ENCODE assay signal across 23 cellular contexts in the genomic region with DNA sequence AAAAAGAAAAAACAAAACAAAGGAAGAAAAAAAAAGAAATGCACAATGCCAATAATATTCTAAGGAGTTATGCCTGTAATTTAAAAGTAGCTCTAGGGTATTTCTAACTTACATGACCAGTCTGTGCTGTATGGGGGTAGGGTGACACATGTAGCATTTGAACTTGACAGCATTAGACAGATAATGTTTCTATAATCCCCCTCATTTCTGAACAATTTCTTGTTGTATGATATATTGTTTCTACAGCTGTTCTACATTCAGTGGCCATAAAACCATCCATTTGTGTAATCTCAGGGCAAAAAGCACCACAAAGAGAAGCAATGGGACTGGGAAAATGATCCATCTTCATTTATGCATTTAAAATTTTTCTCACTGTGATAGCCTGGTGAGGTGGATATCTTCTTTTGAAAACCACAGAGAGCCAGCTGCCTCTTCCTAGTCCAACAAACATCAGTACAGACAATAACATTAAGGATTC.
DNase-seq lines count a peak whose midpoint lies in the region; ATAC-seq, FAIRE-seq and TF ChIP-seq lines count a peak whose summit lies in the region.
"Had no signal": no experiment of that assay in that cellular context is flagged by ENCODE, and none has a peak within 500 bp of the region (broad histone marks: within the 10 kb centered on the region; RNA-seq: fewer than 3 reads in every experiment).

No MANE protein-coding gene starts in this region.

- H3K4me3 ChIP-seq in SK-N-MC = no peak overlapping the region
- no peak overlapping the region for H3K4me3 ChIP-seq in small intestine (ENCODE audit: low read depth in 1 of 2, low read length in 2 of 2)
- H3K4me3 ChIP-seq in prostate gland = no peak overlapping the region

- H3K36me3 Mint-ChIP-seq in nephron (ENCODE audit: low read depth) = no peaks in the 10 kb centered on the region
- H3K36me3 Mint-ChIP-seq: activated naive CD8-positive, alpha-beta T cell; stimulated activated effector memory CD8-positive, alpha-beta T cell treated with anti-CD3 and anti-CD28 coated beads, Interleukin-12 subunit alpha, Interleukin-12 subunit beta, amount 100 ng/mL, for 72 hours; T-cell had no signal

- peaks cover 23% of the 10 kb centered on the region for H3K4me1 Mint-ChIP-seq in nephron
- H3K4me1 Mint-ChIP-seq: stimulated activated effector memory CD8-positive, alpha-beta T cell treated with anti-CD3 and anti-CD28 coated beads, Interleukin-12 subunit alpha, Interleukin-12 subunit beta, amount 100 ng/mL, for 72 hours; T-cell had no signal

- DNase-seq in Daoy (ENCODE audit: low read depth) (peak; percentile 33), LHCN-M2 (ENCODE audit: low read depth) (peak; percentile 74), SK-N-MC (ENCODE audit: low read depth, low spot score) (no peak), NCI-H82 (lab: John Stamatoyannopoulos, UW) (no peak), small intestine (no peak), prostate gland (ENCODE audit: low spot score) (no peak)
- DNase-seq: activated CD4-positive, alpha-beta T cell treated with anti-CD3 and anti-CD28 coated beads, Interleukin-2, amount 50 U/mL, for 48 hours; activated CD8-positive, alpha-beta memory T cell treated with anti-CD3 and anti-CD28 coated beads, Interleukin-2, amount 50 U/mL, for 48 hours; Calu3; head of caudate nucleus; NCI-H2171 treated with DMSO at 0.1 percent for 48 hours; NCI-H774; nucleus accumbens; Right ventricle myocardium superior; stimulated activated CD4-positive, alpha-beta T cell treated with anti-CD3 and anti-CD28 coated beads, Interleukin-2, amount 100 ng/mL, for 48 hours; T-cell had no signal

- intact Hi-C loops in prostate gland (cut with DNase I) = no loop called here

- H3K9ac ChIP-seq in SK-N-MC (ENCODE audit: insufficient read length) = no peak overlapping the region

- no peaks in the 10 kb centered on the region for H3K36me3 ChIP-seq in SK-N-MC (ENCODE audit: insufficient read depth, low read length)
- no peaks in the 10 kb centered on the region for H3K36me3 ChIP-seq in small intestine (ENCODE audit: control insufficient read depth in 2 of 2, insufficient read depth in 2 of 2, low read length in 2 of 2)
- no peaks in the 10 kb centered on the region for H3K36me3 ChIP-seq in prostate gland

- H3K9me3 Mint-ChIP-seq in nephron = no peaks in the 10 kb centered on the region

- no peaks in the 10 kb centered on the region for H3K4me1 ChIP-seq in small intestine (ENCODE audit: control insufficient read depth in 2 of 2, insufficient read depth in 1 of 2, low read depth in 1 of 2, low read length in 1 of 2)
- H3K4me1 ChIP-seq in prostate gland (replicated peaks) = no peaks in the 10 kb centered on the region

- H3K27ac Mint-ChIP-seq in nephron = peak overlapping the region; percentile 17 to 59 (median 20)
- H3K27ac Mint-ChIP-seq: activated naive CD8-positive, alpha-beta T cell; stimulated activated effector memory CD8-positive, alpha-beta T cell treated with anti-CD3 and anti-CD28 coated beads, Interleukin-12 subunit alpha, Interleukin-12 subunit beta, amount 100 ng/mL, for 72 hours; T-cell had no signal

- no peak for FAIRE-seq in small intestine (lab: Jason Lieb, UNC)
- FAIRE-seq: GM19239, urothelium cell line had no signal

- H3K4me3 Mint-ChIP-seq in nephron = no peak overlapping the region
- H3K4me3 Mint-ChIP-seq: activated naive CD8-positive, alpha-beta T cell; stimulated activated effector memory CD8-positive, alpha-beta T cell treated with anti-CD3 and anti-CD28 coated beads, Interleukin-12 subunit alpha, Interleukin-12 subunit beta, amount 100 ng/mL, for 72 hours; T-cell had no signal

- TF ChIP-seq CTCF in nephron (IDR thresholded peaks at IDR 0.05; ENCODE audit: unreplicated experiment in 3 of 3) (no peak), prostate gland (IDR thresholded peaks at IDR 0.05) (no peak)

- H3K27ac ChIP-seq in SK-N-MC (0 out of 2 replicates have a peak overlapping the region, but pooled peaks have one; percentile 2), small intestine (ENCODE audit: low read depth in 1 of 2, low read length in 1 of 2) (no peak overlapping the region), prostate gland (no peak overlapping the region)
- H3K27ac ChIP-seq: C4-2B had no signal

- ATAC-seq in HG02610 (IDR thresholded peaks at IDR 0.05; ENCODE audit: unreplicated experiment) = no peak
- ATAC-seq: stimulated activated effector memory CD8-positive, alpha-beta T cell treated with anti-CD3 and anti-CD28 coated beads, Interleukin-12 subunit alpha, Interleukin-12 subunit beta, amount 100 ng/mL, for 72 hours; T-cell had no signal

- no peaks in the 10 kb centered on the region for H3K27me3 ChIP-seq in small intestine (ENCODE audit: control insufficient read depth in 2 of 2, insufficient read depth in 2 of 2, low read length in 2 of 2)
- no peaks in the 10 kb centered on the region for H3K27me3 ChIP-seq in prostate gland (replicated peaks; ENCODE audit: insufficient read depth)

- no peak for TF ChIP-seq POLR2A in prostate gland (IDR thresholded peaks at IDR 0.05)

- no peaks in the 10 kb centered on the region for H3K27me3 Mint-ChIP-seq in nephron (ENCODE audit: low read depth)
- H3K27me3 Mint-ChIP-seq: activated naive CD8-positive, alpha-beta T cell; T-cell had no signal

- H3K9me3 ChIP-seq in SK-N-MC (ENCODE audit: low read depth, low read length) (no peaks in the 10 kb centered on the region), small intestine (ENCODE audit: control insufficient read depth, low read depth) (no peaks in the 10 kb centered on the region), prostate gland (no peaks in the 10 kb centered on the region)

Comparison
In these comparisons a context has a peak if more than half of its experiments do, and no peak if none do; other contexts are left out.
1. DNase-seq: peak in Daoy (single experiment) and LHCN-M2 (single experiment); none in SK-N-MC (single experiment), NCI-H82 (single experiment), small intestine (single experiment) and prostate gland (single experiment).